In genomic region chr4:86515963-86516362, GRCh38 we compare ENCODE assay signal across 3 cellular contexts.
DNase-seq lines count a peak whose midpoint lies in the region; ATAC-seq and TF ChIP-seq lines count a peak whose summit lies in the region.
"Not testable (repeated sequence)": the region's sequence is repeated elsewhere in the genome, so short reads cannot be mapped to it uniquely, and the experiment has no call there.

No MANE protein-coding gene starts in this region.

- not testable (repeated sequence) for H3K36me3 Mint-ChIP-seq in activated T-cell treated with anti-CD3 and anti-CD28 coated beads, Interleukin-2, amount 50 U/mL, for 72 hours (ENCODE audit: insufficient read depth in 2 of 2)

- not testable (repeated sequence) for DNase-seq in activated T-cell treated with anti-CD3 and anti-CD28 coated beads, Interleukin-2, amount 50 U/mL, for 72 hours; left lobe of liver (ENCODE audit: low spot score)

- not testable (repeated sequence) for TF ChIP-seq RAD21 in liver (IDR thresholded peaks at IDR 0.05)

- TF ChIP-seq CTCF in liver (IDR thresholded peaks at IDR 0.05; ENCODE audit: low read depth, low read length, missing input control) = not testable (repeated sequence)

- not testable (repeated sequence) for ATAC-seq in activated T-cell treated with anti-CD3 and anti-CD28 coated beads, Interleukin-2, amount 50 U/mL, for 72 hours (replicated peaks in 1 of 2)
- peak; percentile 79 for ATAC-seq in left lobe of liver

- not testable (repeated sequence) for H3K4me1 Mint-ChIP-seq in activated T-cell treated with anti-CD3 and anti-CD28 coated beads, Interleukin-2, amount 50 U/mL, for 72 hours (ENCODE audit: low read depth)

- H3K9me3 ChIP-seq in liver (ENCODE audit: control insufficient read depth in 4 of 4, low read length in 3 of 4) = not testable (repeated sequence)

- not testable (repeated sequence) for H3K36me3 ChIP-seq in liver (ENCODE audit: control insufficient read depth in 4 of 4, insufficient read depth in 3 of 4, low read depth in 1 of 4, low read length in 3 of 4)

- H3K4me3 Mint-ChIP-seq in activated T-cell treated with anti-CD3 and anti-CD28 coated beads, Interleukin-2, amount 50 U/mL, for 72 hours = not testable (repeated sequence)

- H3K27me3 Mint-ChIP-seq in activated T-cell treated with anti-CD3 and anti-CD28 coated beads, Interleukin-2, amount 50 U/mL, for 72 hours (ENCODE audit: low read depth) = not testable (repeated sequence)

- peak overlapping the region; percentile 69 for H3K27ac Mint-ChIP-seq in activated T-cell treated with anti-CD3 and anti-CD28 coated beads, Interleukin-2, amount 50 U/mL, for 72 hours

- H3K9me3 Mint-ChIP-seq in activated T-cell treated with anti-CD3 and anti-CD28 coated beads, Interleukin-2, amount 50 U/mL, for 72 hours = not testable (repeated sequence)

- H3K27me3 ChIP-seq in liver (ENCODE audit: control insufficient read depth in 4 of 4, insufficient read depth in 4 of 4, low read length in 3 of 4) = not testable (repeated sequence)

- not testable (repeated sequence) for H3K4me1 ChIP-seq in liver (ENCODE audit: control insufficient read depth in 4 of 4, insufficient read depth in 4 of 4, low read length in 3 of 4)

- H3K27ac ChIP-seq in liver (ENCODE audit: low read depth in 1 of 2, low read length in 2 of 2) = not testable (repeated sequence)

- not testable (repeated sequence) for H3K9ac ChIP-seq in liver (ENCODE audit: low read depth in 1 of 2, low read length in 2 of 2)

- H3K4me3 ChIP-seq in liver (ENCODE audit: low read depth in 1 of 3, low read length in 3 of 3) = not testable (repeated sequence)

- WGBS in liver = 49% methylated on average over 1 of the region's 1 CpG

TF ChIP-seq in liver, 16 proteins besides CTCF, POLR2A, EP300 and RAD21:
- peak; percentile 9 to 43 for TF ChIP-seq HNF4A (conservative IDR thresholded peaks at IDR 0.05)
